ENCODE assay signal across 19 cellular contexts in genomic region chr5:125202353-125202752, GRCh38.
DNase-seq lines count a peak whose midpoint lies in the region; ATAC-seq and TF ChIP-seq lines count a peak whose summit lies in the region.
"Had no signal": no experiment of that assay in that cellular context is flagged by ENCODE, and none has a peak within 500 bp of the region (broad histone marks: within the 10 kb centered on the region; RNA-seq: fewer than 3 reads in every experiment).

No MANE protein-coding gene starts in this region.

- H3K9me2 ChIP-seq in SK-N-SH: no peaks in the 10 kb centered on the region
- H3K9me2 ChIP-seq in OCI-LY7 (ENCODE audit: insufficient read depth, low read length): no peaks in the 10 kb centered on the region

- 100% methylated on average over 1 of the region's 1 CpG for WGBS in SK-N-SH (ENCODE audit: low lambda C conversion rate)

- H3K9me3 ChIP-seq in SK-N-SH: no peaks in the 10 kb centered on the region
- no peaks in the 10 kb centered on the region for H3K9me3 ChIP-seq in OCI-LY7 (ENCODE audit: low read length)
- no peaks in the 10 kb centered on the region for H3K9me3 ChIP-seq in parathyroid adenoma (ENCODE audit: control insufficient read depth, low read length)
- H3K9me3 ChIP-seq in Peyer's patch: no peaks in the 10 kb centered on the region
- H3K9me3 ChIP-seq: A549 had no signal

- H3K4me3 Mint-ChIP-seq in brain: peak overlapping the region in 1 of 5 experiments; percentile 24
- H3K4me3 Mint-ChIP-seq: CD4-positive, alpha-beta T cell; HFFc6 had no signal

- H3K27me3 Mint-ChIP-seq in brain: peaks cover 7% of the 10 kb centered on the region
- H3K27me3 Mint-ChIP-seq: CD4-positive, alpha-beta T cell had no signal

- CTCF ChIA-PET in SK-N-SH (lab: Yijun Ruan, JAX) (interaction anchor here (1.0 to 2.5 kb wide), 2 partner anchors 25 to 148 kb away, joined by 3 to 7 read pairs; no protein-coding TSS in a partner anchor), OCI-LY7 (lab: Charles Lee; ENCODE audit: unreplicated experiment) (interaction anchor here (1.4 kb wide), 1 partner anchor 11 kb away, joined by 4 read pairs; no protein-coding TSS in a partner anchor)

- H3K27ac Mint-ChIP-seq in brain: peak overlapping the region in 3 of 5 experiments; percentile 89 to 94 (median 91)
- H3K27ac Mint-ChIP-seq: CD4-positive, alpha-beta T cell; HFFc6 had no signal

- in situ Hi-C loops in G401 (cut with HindIII; ENCODE audit: low sequenced_read_pairs): no loop called here

- DNase-seq in SK-N-SH (no peak), OCI-LY7 (ENCODE audit: low spot score) (no peak), left ventricle myocardium superior (no peak), G401 (ENCODE audit: low spot score) (no peak), Peyer's patch (no peak)
- DNase-seq: AML-193; CD4-positive, alpha-beta T cell; DMS153; DMS79; GF-D8; GM23248; HCEC 1CT; HFFc6 had no signal

- peaks cover 11 to 37% of the 10 kb centered on the region in 2 experiments for H3K4me1 ChIP-seq in SK-N-SH (ENCODE audit: control insufficient read depth in 1 of 2, insufficient read depth in 2 of 2, low read depth in 1 of 2, low read length in 1 of 2)
- peaks cover 41% of the 10 kb centered on the region for H3K4me1 ChIP-seq in OCI-LY7 (ENCODE audit: insufficient read depth, low read length, poor library complexity, severe bottlenecking)
- peaks cover 31% of the 10 kb centered on the region for H3K4me1 ChIP-seq in parathyroid adenoma
- peaks cover 0 to 9% (median 0%) of the 10 kb centered on the region in 4 donors for H3K4me1 ChIP-seq in Peyer's patch
- H3K4me1 ChIP-seq: A549 had no signal

- H3K9ac ChIP-seq in SK-N-SH: no peak overlapping the region
- no peak overlapping the region for H3K9ac ChIP-seq in parathyroid adenoma
- H3K9ac ChIP-seq: GM23248 had no signal

- TF ChIP-seq RAD21 in SK-N-SH (IDR thresholded peaks at IDR 0.05; ENCODE audit: low read length): no peak

- intact Hi-C loops in OCI-LY7 (cut with micrococcal nuclease; ENCODE audit: unreplicated experiment) (no loop called here), left ventricle myocardium superior (cut with micrococcal nuclease) (no loop called here)

- no peak overlapping the region; the same call in 1 of the 2 replicates for H2AFZ ChIP-seq in SK-N-SH (ENCODE audit: low read depth)
- H2AFZ ChIP-seq in OCI-LY7 (ENCODE audit: low read length): peak overlapping the region; percentile 49; the same call in 1 of the 2 replicates
- peak overlapping the region; percentile 57 for H2AFZ ChIP-seq in parathyroid adenoma
- H2AFZ ChIP-seq: GM23248 had no signal

- no TSS peak for BruUV-seq in OCI-LY7 (replicated peaks; lab: Mats Ljungman, UMichigan)

- TF ChIP-seq CTCF in SK-N-SH (IDR thresholded peaks at IDR 0.05) (no peak), OCI-LY7 (conservative IDR thresholded peaks at IDR 0.05; ENCODE audit: low read length) (no peak), brain (conservative IDR thresholded peaks at IDR 0.05) (no peak), parathyroid adenoma (IDR thresholded peaks at IDR 0.05) (no peak), Peyer's patch (IDR thresholded peaks at IDR 0.05) (no peak)

- H3K4me2 ChIP-seq in SK-N-SH (no peak overlapping the region), OCI-LY7 (ENCODE audit: low read length) (no peak overlapping the region), parathyroid adenoma (ENCODE audit: low read length) (no peak overlapping the region)
- H3K4me2 ChIP-seq: A549 had no signal

- ATAC-seq in SK-N-SH treated with all-trans-retinoic acid at 6 μM for 48 hours: no peak
- ATAC-seq in left ventricle myocardium superior: no peak
- ATAC-seq: A549 had no signal

- H3K36me3 ChIP-seq in SK-N-SH (replicated peaks in 1 of 2; ENCODE audit: control insufficient read depth in 1 of 2, insufficient read depth in 2 of 2, low read length in 1 of 2) (no peaks in the 10 kb centered on the region), OCI-LY7 (ENCODE audit: insufficient read depth, low read length) (no peaks in the 10 kb centered on the region), parathyroid adenoma (ENCODE audit: control insufficient read depth, insufficient read depth, low read length) (no peaks in the 10 kb centered on the region), Peyer's patch (no peaks in the 10 kb centered on the region)

- H3F3A ChIP-seq in SK-N-SH (replicated peaks; ENCODE audit: insufficient read depth): peaks cover 8% of the 10 kb centered on the region

- H3K27me3 ChIP-seq in SK-N-SH (ENCODE audit: insufficient read depth) (no peaks in the 10 kb centered on the region), parathyroid adenoma (ENCODE audit: control insufficient read depth, insufficient read depth, low read length) (no peaks in the 10 kb centered on the region), Peyer's patch (no peaks in the 10 kb centered on the region)

- POLR2A ChIA-PET in SK-N-SH (lab: Yijun Ruan, JAX): no interaction called here
- POLR2A ChIA-PET in OCI-LY7 (lab: Charles Lee): interaction anchor here (0.6 to 3.2 kb wide), 9 partner anchors 11 to 1484 kb away, joined by 3 to 20 read pairs (median 3); no protein-coding TSS in a partner anchor

- TF ChIP-seq POLR2A in Peyer's patch (IDR thresholded peaks at IDR 0.05): no peak

- H3K4me3 ChIP-seq in SK-N-SH (ENCODE audit: low read depth in 2 of 2, low read length in 1 of 2) (no peak overlapping the region), OCI-LY7 (ENCODE audit: low read depth, low read length, poor library complexity, severe bottlenecking) (no peak overlapping the region), parathyroid adenoma (ENCODE audit: low read depth, low read length) (no peak overlapping the region), Peyer's patch (no peak overlapping the region)
- H3K4me3 ChIP-seq: A549, GM23248 had no signal

- no peak for TF ChIP-seq EP300 in SK-N-SH (IDR thresholded peaks at IDR 0.05; ENCODE audit: borderline replicate concordance in 1 of 2, low read depth in 1 of 2, low read length in 1 of 2)

- H4K20me1 ChIP-seq in SK-N-SH (ENCODE audit: insufficient read depth): no peaks in the 10 kb centered on the region
- no peaks in the 10 kb centered on the region for H4K20me1 ChIP-seq in OCI-LY7 (ENCODE audit: insufficient read depth, low read length)

- H3K27ac ChIP-seq in SK-N-SH (ENCODE audit: low read depth in 2 of 2, low read length in 1 of 2) (no peak overlapping the region), OCI-LY7 (ENCODE audit: low read depth, low read length, poor library complexity, severe bottlenecking) (no peak overlapping the region), parathyroid adenoma (no peak overlapping the region), Peyer's patch (no peak overlapping the region)
- H3K27ac ChIP-seq: 22Rv1, A549, C4-2B, GM23248 had no signal

- H3K36me3 Mint-ChIP-seq in brain: no peaks in the 10 kb centered on the region

- H3K9me3 Mint-ChIP-seq in brain: peaks cover 0 to 11% (median 3%) of the 10 kb centered on the region in 5 experiments
- H3K9me3 Mint-ChIP-seq: CD4-positive, alpha-beta T cell; HFFc6 had no signal

- peaks cover 72% of the 10 kb centered on the region for H3K4me1 Mint-ChIP-seq in brain

- H3K79me2 ChIP-seq in SK-N-SH (ENCODE audit: insufficient read depth) (no peaks in the 10 kb centered on the region), OCI-LY7 (ENCODE audit: insufficient read depth, low read depth, low read length) (no peaks in the 10 kb centered on the region), parathyroid adenoma (no peaks in the 10 kb centered on the region)

TF ChIP-seq in SK-N-SH treated with all-trans-retinoic acid at 6 μM for 48 hours, 23 proteins besides CTCF, POLR2A, EP300 and RAD21:
- no peak for TF ChIP-seq ZNF565 (CRISPR knock-in tag; conservative IDR thresholded peaks at IDR 0.05; ENCODE audit: low read depth)
- TF ChIP-seq OSR1 (CRISPR knock-in tag; IDR thresholded peaks at IDR 0.05): no peak
- no peak for TF ChIP-seq CSDC2 (CRISPR knock-in tag; IDR thresholded peaks at IDR 0.05)
- no peak for TF ChIP-seq TCF4 (CRISPR knock-in tag; IDR thresholded peaks at IDR 0.05; ENCODE audit: borderline replicate concordance)
- no peak for TF ChIP-seq ZNF8 (CRISPR knock-in tag; IDR thresholded peaks at IDR 0.05)
- no peak for TF ChIP-seq ZFP30 (CRISPR knock-in tag; IDR thresholded peaks at IDR 0.05)
- no peak for TF ChIP-seq RARB (CRISPR knock-in tag; IDR thresholded peaks at IDR 0.05)
- TF ChIP-seq CREB5 (CRISPR knock-in tag; IDR thresholded peaks at IDR 0.05; ENCODE audit: low read depth): no peak
